In genomic region chr2:54912305-54912704, GRCh38 we compare ENCODE assay signal across 24 cellular contexts.
DNase-seq lines count a peak whose midpoint lies in the region; ATAC-seq, FAIRE-seq and TF ChIP-seq lines count a peak whose summit lies in the region.
"Had no signal": no experiment of that assay in that cellular context is flagged by ENCODE, and none has a peak within 500 bp of the region (broad histone marks: within the 10 kb centered on the region; RNA-seq: fewer than 3 reads in every experiment).

No MANE protein-coding gene starts in this region.

- H2AFZ ChIP-seq in HepG2 (ENCODE audit: low read length) (no peak overlapping the region), IMR-90 (replicated peaks; ENCODE audit: low read length, poor library complexity) (no peak overlapping the region)

- no peak overlapping the region for H4K8ac ChIP-seq in IMR-90 (ENCODE audit: low read depth in 2 of 2, low read length in 2 of 2)

- no peak overlapping the region for H3K27ac ChIP-seq in HepG2 (ENCODE audit: extremely low read length, insufficient read depth, low read length)
- no peak overlapping the region for H3K27ac ChIP-seq in right lobe of liver
- H3K27ac ChIP-seq in IMR-90 (ENCODE audit: insufficient read depth, low read length) = no peak overlapping the region
- H3K27ac ChIP-seq in heart right ventricle = no peak overlapping the region
- H3K27ac ChIP-seq: BLaER1 had no signal

- no peak overlapping the region for H3K56ac ChIP-seq in IMR-90 (ENCODE audit: extremely low read depth, insufficient read depth, low read length)

- no peaks in the 10 kb centered on the region for H3K36me3 ChIP-seq in HepG2 (replicated peaks in 1 of 2; ENCODE audit: control insufficient read depth in 1 of 2, insufficient read depth in 2 of 2, low read length in 2 of 2)
- H3K36me3 ChIP-seq in right lobe of liver = no peaks in the 10 kb centered on the region
- H3K36me3 ChIP-seq in IMR-90 (ENCODE audit: control insufficient read depth, insufficient read depth, low read length) = no peaks in the 10 kb centered on the region
- no peaks in the 10 kb centered on the region for H3K36me3 ChIP-seq in heart right ventricle
- H3K36me3 ChIP-seq: BLaER1 had no signal

- no peak overlapping the region for H3K14ac ChIP-seq in IMR-90 (replicated peaks; ENCODE audit: low read depth, low read length)

- no peak overlapping the region for H2BK20ac ChIP-seq in IMR-90 (ENCODE audit: low read depth, low read length)

- BruUV-seq in HepG2 (replicated peaks; lab: Mats Ljungman, UMichigan) (no TSS peak), IMR-90 (replicated peaks; lab: Mats Ljungman, UMichigan) (no TSS peak)

- no peak for TF ChIP-seq RAD21 in HepG2 (CRISPR knock-in tag; IDR thresholded peaks at IDR 0.05)
- no peak for TF ChIP-seq RAD21 in IMR-90 (IDR thresholded peaks at IDR 0.05; ENCODE audit: low read length)

- H3K79me2 ChIP-seq in HepG2 (ENCODE audit: insufficient read depth, low read length) = no peaks in the 10 kb centered on the region

- H4K91ac ChIP-seq in IMR-90 (ENCODE audit: insufficient read depth, low read depth, low read length) = no peak overlapping the region

- no peak overlapping the region for H3K18ac ChIP-seq in IMR-90 (ENCODE audit: low read depth, low read length)

- no peak overlapping the region for H3K9ac ChIP-seq in HepG2 (ENCODE audit: insufficient read depth, low read depth, low read length)
- H3K9ac ChIP-seq in IMR-90 (ENCODE audit: low read depth, low read length) = no peak overlapping the region
- H3K9ac ChIP-seq: BLaER1 had no signal

- in situ Hi-C loops in HepG2 (cut with HindIII; ENCODE audit: extremely low pct_ligation_motif_present, low pct_unique_long_range_greater_than_20kb) (no loop called here), IMR-90 (cut with MboI; ENCODE audit: low sequenced_read_pairs) (no loop called here)

- intact Hi-C loops in HepG2 (cut with micrococcal nuclease; ENCODE audit: unreplicated experiment) (no loop called here), right lobe of liver (cut with DNase I) (no loop called here), IMR-90 (cut with micrococcal nuclease) (no loop called here), heart right ventricle (cut with DNase I) (loop anchor here in 1 of 10 donors (10.0 kb wide), 1 partner anchor 82 kb away; no protein-coding TSS in a partner anchor)

- dilution Hi-C loops in IMR-90 (cut with HindIII; ENCODE audit: low sequenced_read_pairs, unreplicated experiment) = no loop called here

- H3K79me1 ChIP-seq in IMR-90 (ENCODE audit: low read depth in 1 of 2, low read length in 2 of 2) = peaks cover 0 to 7% of the 10 kb centered on the region in 2 experiments; a peak in 1 of 4 replicates

- no peak for TF ChIP-seq EP300 in HepG2 (IDR thresholded peaks at IDR 0.05; ENCODE audit: low read depth in 2 of 2, low read length in 2 of 2)
- no peak for TF ChIP-seq EP300 in HepG2 (CRISPR knock-in tag; IDR thresholded peaks at IDR 0.05; ENCODE audit: borderline replicate concordance)

- H3K4me1 ChIP-seq in HepG2 (ENCODE audit: insufficient read depth, low read length) (peaks cover 9% of the 10 kb centered on the region), right lobe of liver (peaks cover 0 to 11% (median 0%) of the 10 kb centered on the region in 4 donors), IMR-90 (ENCODE audit: control insufficient read depth, insufficient read depth, low read length) (peaks cover 5% of the 10 kb centered on the region), heart right ventricle (peaks cover 0 to 7% (median 0%) of the 10 kb centered on the region in 9 donors)
- H3K4me1 ChIP-seq: BE2C, BLaER1 had no signal

- TF ChIP-seq CTCF in HepG2 (CRISPR knock-in tag; IDR thresholded peaks at IDR 0.05) (no peak), right lobe of liver (IDR thresholded peaks at IDR 0.05) (no peak), IMR-90 (conservative IDR thresholded peaks at IDR 0.05; ENCODE audit: low read depth, low read length) (no peak), heart right ventricle (IDR thresholded peaks at IDR 0.05) (no peak)

- H3K4me3 ChIP-seq in HepG2 (replicated peaks in 1 of 3; ENCODE audit: insufficient read depth in 1 of 3, low read depth in 2 of 3, low read length in 3 of 3) (no peak overlapping the region), right lobe of liver (no peak overlapping the region), IMR-90 (ENCODE audit: insufficient read depth, low read depth, low read length) (no peak overlapping the region), heart right ventricle (no peak overlapping the region)
- H3K4me3 ChIP-seq: BLaER1 had no signal

- H3K4ac ChIP-seq in IMR-90 (ENCODE audit: low read depth, low read length) = no peak overlapping the region

- ATAC-seq in HepG2 (no peak), right lobe of liver (no peak), IMR-90 (ENCODE audit: low read depth) (no peak), heart right ventricle (no peak)

- no peak for DNase-seq in HepG2 (ENCODE audit: low spot score)
- no peak for DNase-seq in right lobe of liver
- DNase-seq in IMR-90 = no peak
- DNase-seq in heart right ventricle = no peak
- no peak for DNase-seq in EL
- DNase-seq: 8988T; ACHN; BE2C; C1 segment of cervical spinal cord; CD4-positive, alpha-beta memory T cell; CD4-positive, CD25-positive, alpha-beta regulatory T cell; CD8-positive, alpha-beta memory T cell; COR-L47; DMS 273 treated with DMSO at 0.1 percent for 48 hours; DMS153; DMS53; DMS79; DND-41; GF-D8 had no signal

- no peak for FAIRE-seq in HepG2 (lab: Jason Lieb, UNC)
- FAIRE-seq: A204.1, G401.6, GM12891, GM19239 had no signal

- peaks cover 4% of the 10 kb centered on the region; the same call in 1 of the 2 replicates for H3K9me1 ChIP-seq in IMR-90 (ENCODE audit: insufficient read depth, low read length)

- no peak overlapping the region for H3K23ac ChIP-seq in IMR-90 (ENCODE audit: low read depth, low read length)

- no peak overlapping the region for H2AK5ac ChIP-seq in IMR-90 (ENCODE audit: low read depth, low read length)

- WGBS in HepG2 (ENCODE audit: low lambda C conversion rate) = 91% methylated on average over 4 of the region's 4 CpGs
- 85% methylated on average over 4 of the region's 4 CpGs for WGBS in right lobe of liver (ENCODE audit: insufficient coverage, low coverage, low lambda C conversion rate, missing lambda C conversion rate)
- WGBS in IMR-90 (ENCODE audit: extremely low coverage in 2 of 2, insufficient read length in 1 of 2), 2 experiments = no CpG with 5 or more reads among the region's 4 CpGs
- 90 to 91% methylated on average over 4 of the region's 4 CpGs for WGBS in heart right ventricle, 2 donors

- no peaks in the 10 kb centered on the region for H4K20me1 ChIP-seq in HepG2 (ENCODE audit: insufficient read depth, low read length)
- H4K20me1 ChIP-seq in IMR-90 (ENCODE audit: insufficient read depth, low read length) = no peaks in the 10 kb centered on the region
- H4K20me1 ChIP-seq: BLaER1 had no signal

- no peak overlapping the region for H2BK5ac ChIP-seq in IMR-90 (ENCODE audit: low read depth, low read length, poor library complexity, severe bottlenecking)

- H3K4me2 ChIP-seq in HepG2 (ENCODE audit: low read depth, low read length) (no peak overlapping the region), IMR-90 (ENCODE audit: low read depth, low read length) (no peak overlapping the region)
- H3K4me2 ChIP-seq: BLaER1 had no signal

- H2BK15ac ChIP-seq in IMR-90 (ENCODE audit: low read depth, low read length) = no peak overlapping the region

- no peak overlapping the region for H4K5ac ChIP-seq in IMR-90 (ENCODE audit: low read depth, low read length)

- TF ChIP-seq POLR2A in HepG2 (IDR thresholded peaks at IDR 0.05; ENCODE audit: insufficient read depth in 1 of 2, low read depth in 2 of 2, low read length in 2 of 2) (no peak), right lobe of liver (IDR thresholded peaks at IDR 0.05) (no peak), IMR-90 (IDR thresholded peaks at IDR 0.05; ENCODE audit: low read depth, low read length) (no peak)

- H3K27me3 ChIP-seq in HepG2 (ENCODE audit: control insufficient read depth in 1 of 2, insufficient read depth in 2 of 2, low read length in 2 of 2) (no peaks in the 10 kb centered on the region), right lobe of liver (no peaks in the 10 kb centered on the region), IMR-90 (ENCODE audit: control insufficient read depth, insufficient read depth, low read length) (no peaks in the 10 kb centered on the region), heart right ventricle (peaks cover 0 to 3% (median 0%) of the 10 kb centered on the region in 7 donors)
- H3K27me3 ChIP-seq: BE2C, BLaER1 had no signal

- H2BK120ac ChIP-seq in IMR-90 (ENCODE audit: low read depth, low read length) = no peak overlapping the region; the same call in 1 of the 2 replicates

- POLR2A ChIA-PET in HepG2 (lab: Yijun Ruan, JAX) (no interaction called here), IMR-90 (lab: Charles Lee; ENCODE audit: unreplicated experiment) (no interaction called here)

- no peak overlapping the region for H2AK9ac ChIP-seq in IMR-90 (replicated peaks; ENCODE audit: low read depth, low read length, poor library complexity)

- H3K9me3 ChIP-seq in HepG2 (ENCODE audit: low read length) (no peaks in the 10 kb centered on the region), right lobe of liver (no peaks in the 10 kb centered on the region), IMR-90 (ENCODE audit: control insufficient read depth, insufficient read depth, low read length) (no peaks in the 10 kb centered on the region), heart right ventricle (peaks cover 0 to 5% (median 0%) of the 10 kb centered on the region in 11 donors)
- H3K9me3 ChIP-seq: BE2C, BLaER1 had no signal

- CTCF ChIA-PET in HepG2 (lab: Yijun Ruan, JAX; ENCODE audit: low intra/inter-chr PET ratio, low total read pairs) = no interaction called here
- CTCF ChIA-PET in IMR-90 (lab: Yijun Ruan, JAX) = no interaction called here

TF ChIP-seq in HepG2, 621 proteins besides CTCF, POLR2A, EP300 and RAD21:
- TF ChIP-seq CEBPB (IDR thresholded peaks at IDR 0.05; ENCODE audit: borderline replicate concordance, low read depth, low read length) = peak; percentile 53; the same call in 1 of the 2 replicates
- TF ChIP-seq ETV5 (CRISPR knock-in tag; IDR thresholded peaks at IDR 0.05; ENCODE audit: borderline replicate concordance) = no peak
- 0 out of 2 replicates have a peak, but pooled peaks have one; percentile 5 for TF ChIP-seq ATF7 (IDR thresholded peaks at IDR 0.05)
- no peak for TF ChIP-seq ATF7 (CRISPR knock-in tag; IDR thresholded peaks at IDR 0.05)

TF ChIP-seq in IMR-90, 13 proteins besides CTCF, POLR2A, EP300 and RAD21:
- TF ChIP-seq CEBPB (IDR thresholded peaks at IDR 0.05; ENCODE audit: low read depth, low read length) = peak; percentile 52
- no peak for TF ChIP-seq SMC3 (IDR thresholded peaks at IDR 0.05; ENCODE audit: low read depth, low read length)
